9 cellular contexts compared by ENCODE assay signal in genomic region chr10:100934084-100934659, GRCh38. TPM values are rescaled to one million over a fixed set of nuclear protein-coding genes. Genes with fewer than 3 reads are reported as not detected.
DNase-seq lines count a peak whose midpoint lies in the region; ATAC-seq, FAIRE-seq and TF ChIP-seq lines count a peak whose summit lies in the region.
"Had no signal": no experiment of that assay in that cellular context is flagged by ENCODE, and none has a peak within 500 bp of the region (broad histone marks: within the 10 kb centered on the region; RNA-seq: fewer than 3 reads in every experiment).

No MANE protein-coding gene starts in this region.

- H3K27me3 Mint-ChIP-seq in activated T-cell treated with anti-CD3 and anti-CD28 coated beads, Interleukin-2, amount 50 U/mL, for 4 hours (ENCODE audit: low read depth): no peaks in the 10 kb centered on the region
- no peaks in the 10 kb centered on the region for H3K27me3 Mint-ChIP-seq in activated CD8-positive, alpha-beta memory T cell treated with anti-CD3 and anti-CD28 coated beads, Interleukin-2, amount 10 ng/mL, durations not matched to agents 7 days and 5 days

- CTCF ChIA-PET in AG04450 (lab: Charles Lee): interaction anchor here (0.7 to 1.6 kb wide), 6 partner anchors 11 to 31 kb away, joined by 3 to 4 read pairs (median 4); no protein-coding TSS in a partner anchor
- CTCF ChIA-PET in activated CD8-positive, alpha-beta memory T cell treated with anti-CD3 and anti-CD28 coated beads, Interleukin-2, amount 10 ng/mL, durations not matched to agents 7 days and 5 days (lab: Charles Lee): interaction anchor here (0.9 to 1.4 kb wide), 7 partner anchors 11 to 64 kb away, joined by 3 to 6 read pairs (median 3); no protein-coding TSS in a partner anchor

- H3K9me3 Mint-ChIP-seq in activated T-cell treated with anti-CD3 and anti-CD28 coated beads, Interleukin-2, amount 50 U/mL, for 4 hours: no peaks in the 10 kb centered on the region
- H3K9me3 Mint-ChIP-seq in activated CD8-positive, alpha-beta memory T cell treated with anti-CD3 and anti-CD28 coated beads, Interleukin-2, amount 10 ng/mL, durations not matched to agents 7 days and 5 days (ENCODE audit: low read depth): no peaks in the 10 kb centered on the region

- H3K4me3 Mint-ChIP-seq in activated T-cell treated with anti-CD3 and anti-CD28 coated beads, Interleukin-2, amount 50 U/mL, for 4 hours: no peak overlapping the region
- H3K4me3 Mint-ChIP-seq in activated CD8-positive, alpha-beta memory T cell treated with anti-CD3 and anti-CD28 coated beads, Interleukin-2, amount 10 ng/mL, durations not matched to agents 7 days and 5 days: no peak overlapping the region

- H3K4me3 ChIP-seq in AG04450 (ENCODE audit: low read depth, low read length): no peak overlapping the region

- POLR2A ChIA-PET in AG04450 (lab: Yijun Ruan, JAX): no interaction called here

- no peaks in the 10 kb centered on the region for H3K9me3 ChIP-seq in AG04450 (ENCODE audit: control insufficient read depth, insufficient read depth, low read length)
- H3K9me3 ChIP-seq: neutrophil had no signal

- no peak for DNase-seq in AG04450 (ENCODE audit: low read depth, low spot score)
- DNase-seq in GM18507 (ENCODE audit: extremely low spot score, insufficient read length, low read depth): no peak
- peak; percentile 19 for DNase-seq in RKO (ENCODE audit: low spot score)
- DNase-seq in foreskin keratinocyte: no peak
- DNase-seq in activated T-cell treated with anti-CD3 and anti-CD28 coated beads, Interleukin-2, amount 50 U/mL, for 4 hours: no peak
- no peak for DNase-seq in Ammon's horn (ENCODE audit: low spot score)
- no peak for DNase-seq in activated CD8-positive, alpha-beta memory T cell treated with anti-CD3 and anti-CD28 coated beads, Interleukin-2, amount 10 ng/mL, durations not matched to agents 7 days and 5 days

- FAIRE-seq in GM18507 (lab: Jason Lieb, UNC): peak; percentile 63

- peaks cover 31% of the 10 kb centered on the region for H3K36me3 Mint-ChIP-seq in activated T-cell treated with anti-CD3 and anti-CD28 coated beads, Interleukin-2, amount 50 U/mL, for 4 hours (ENCODE audit: insufficient read depth)
- H3K36me3 Mint-ChIP-seq in activated CD8-positive, alpha-beta memory T cell treated with anti-CD3 and anti-CD28 coated beads, Interleukin-2, amount 10 ng/mL, durations not matched to agents 7 days and 5 days: peaks cover 41% of the 10 kb centered on the region

- ATAC-seq in foreskin keratinocyte (no peak), HG03108 (IDR thresholded peaks at IDR 0.05; ENCODE audit: unreplicated experiment) (no peak)
- no peak for ATAC-seq in activated T-cell treated with anti-CD3 and anti-CD28 coated beads, Interleukin-2, amount 50 U/mL, for 4 hours
- ATAC-seq in activated CD8-positive, alpha-beta memory T cell treated with anti-CD3 and anti-CD28 coated beads, Interleukin-2, amount 10 ng/mL, durations not matched to agents 7 days and 5 days: no peak

- peak; percentile 52 for TF ChIP-seq CTCF in AG04450 (IDR thresholded peaks at IDR 0.05; ENCODE audit: low read depth, low read length)
- TF ChIP-seq CTCF in foreskin keratinocyte (conservative IDR thresholded peaks at IDR 0.05): peak; percentile 66

- H3K4me1 ChIP-seq in foreskin keratinocyte: no peaks in the 10 kb centered on the region

- no peak overlapping the region for H3K27ac Mint-ChIP-seq in activated CD8-positive, alpha-beta memory T cell treated with anti-CD3 and anti-CD28 coated beads, Interleukin-2, amount 10 ng/mL, durations not matched to agents 7 days and 5 days

- no peaks in the 10 kb centered on the region for H3K27me3 ChIP-seq in AG04450 (ENCODE audit: control insufficient read depth, insufficient read depth, low read length)
- no peaks in the 10 kb centered on the region for H3K27me3 ChIP-seq in foreskin keratinocyte
- H3K27me3 ChIP-seq: neutrophil had no signal

- no peak overlapping the region for H3K27ac ChIP-seq in AG04450 (ENCODE audit: low read depth, low read length)
- H3K27ac ChIP-seq in foreskin keratinocyte: no peak overlapping the region
- H3K27ac ChIP-seq: neutrophil had no signal

- H3K4me1 Mint-ChIP-seq in activated T-cell treated with anti-CD3 and anti-CD28 coated beads, Interleukin-2, amount 50 U/mL, for 4 hours (ENCODE audit: low read depth): no peaks in the 10 kb centered on the region
- H3K4me1 Mint-ChIP-seq in activated CD8-positive, alpha-beta memory T cell treated with anti-CD3 and anti-CD28 coated beads, Interleukin-2, amount 10 ng/mL, durations not matched to agents 7 days and 5 days: peaks cover 9% of the 10 kb centered on the region

RNA-seq across cellular contexts. Expression of gene SLF2, which starts 21.4 kb away (rescaled TPM):
- polyA plus RNA-seq in AG04450 (2011; rRNA removed) (15.0 and 19.0 TPM in 2 replicates), foreskin keratinocyte (2.8 and 3.9 TPM in 2 replicates)
- polyA minus RNA-seq in AG04450 (2011; rRNA and poly(A)+ RNA removed): 22.9 and 38.0 TPM in 2 replicates
- total RNA-seq in foreskin keratinocyte: 17.7 and 19.3 TPM in 2 replicates
- 10 to 100 TPM; 16.6 to 18.6 (median 17.6) TPM for total RNA-seq in activated T-cell treated with anti-CD3 and anti-CD28 coated beads, Interleukin-2, amount 50 U/mL, for 4 hours
- total RNA-seq in activated CD8-positive, alpha-beta memory T cell treated with anti-CD3 and anti-CD28 coated beads, Interleukin-2, amount 10 ng/mL, durations not matched to agents 7 days and 5 days: 10 to 100 TPM; 41.4 to 53.0 TPM

RNA-seq across cellular contexts. Expression of gene SEMA4G, which starts 35.1 kb away (rescaled TPM):
- 10.5 and 14.4 TPM in 2 replicates for polyA plus RNA-seq in AG04450 (2011; rRNA removed)
- polyA minus RNA-seq in AG04450 (2011; rRNA and poly(A)+ RNA removed): 13.0 and 17.4 TPM in 2 replicates
- 0.99 and 1.1 TPM in 2 replicates for total RNA-seq in foreskin keratinocyte
- 0.96 and 1.1 TPM in 2 replicates for polyA plus RNA-seq in foreskin keratinocyte
- under 1 TPM; 0.35 to 0.69 (median 0.48) TPM for total RNA-seq in activated T-cell treated with anti-CD3 and anti-CD28 coated beads, Interleukin-2, amount 50 U/mL, for 4 hours
- total RNA-seq in activated CD8-positive, alpha-beta memory T cell treated with anti-CD3 and anti-CD28 coated beads, Interleukin-2, amount 10 ng/mL, durations not matched to agents 7 days and 5 days: under 1 TPM; 0.26 to 0.45 TPM

RNA-seq across cellular contexts. Expression of gene MRPL43, which starts 53.1 kb away (rescaled TPM):
- polyA plus RNA-seq in AG04450 (2011; rRNA removed) (72.3 and 88.0 TPM in 2 replicates), foreskin keratinocyte (107 and 114 TPM in 2 replicates)
- 14.0 and 20.0 TPM in 2 replicates for polyA minus RNA-seq in AG04450 (2011; rRNA and poly(A)+ RNA removed)
- 81.4 and 88.5 TPM in 2 replicates for total RNA-seq in foreskin keratinocyte
- total RNA-seq in activated T-cell treated with anti-CD3 and anti-CD28 coated beads, Interleukin-2, amount 50 U/mL, for 4 hours: 10 to 100 TPM; 68.8 to 76.3 (median 69.3) TPM
- 10 to 100 TPM; 48.2 to 52.2 TPM for total RNA-seq in activated CD8-positive, alpha-beta memory T cell treated with anti-CD3 and anti-CD28 coated beads, Interleukin-2, amount 10 ng/mL, durations not matched to agents 7 days and 5 days

RNA-seq across cellular contexts. Expression of gene TWNK, which starts 53.2 kb away (rescaled TPM):
- 4.3 and 6.9 TPM in 2 replicates for polyA plus RNA-seq in AG04450 (2011; rRNA removed)
- polyA minus RNA-seq in AG04450 (2011; rRNA and poly(A)+ RNA removed): 5.5 and 7.8 TPM in 2 replicates
- 15.8 and 17.2 TPM in 2 replicates for total RNA-seq in foreskin keratinocyte
- polyA plus RNA-seq in foreskin keratinocyte: 11.6 and 13.8 TPM in 2 replicates
- total RNA-seq in activated T-cell treated with anti-CD3 and anti-CD28 coated beads, Interleukin-2, amount 50 U/mL, for 4 hours: 10 to 100 TPM; 49.8 to 55.5 (median 55.5) TPM
- total RNA-seq in activated CD8-positive, alpha-beta memory T cell treated with anti-CD3 and anti-CD28 coated beads, Interleukin-2, amount 10 ng/mL, durations not matched to agents 7 days and 5 days: 10 to 100 TPM; 11.2 to 18.7 TPM
